In genomic region chr7:96591900-96592676, GRCh38 we compare ENCODE assay signal across 15 cellular contexts.
DNase-seq lines count a peak whose midpoint lies in the region; ATAC-seq and TF ChIP-seq lines count a peak whose summit lies in the region.
"Had no signal": no experiment of that assay in that cellular context is flagged by ENCODE, and none has a peak within 500 bp of the region (broad histone marks: within the 10 kb centered on the region; RNA-seq: fewer than 3 reads in every experiment).

No MANE protein-coding gene starts in this region.

- no peak overlapping the region for H3K18ac ChIP-seq in mesendoderm (ENCODE audit: low read length)

- H2AFZ ChIP-seq in GM23338, result peak overlapping the region; percentile 26; the same call in 1 of the 2 replicates

- H3K9me3 ChIP-seq in psoas muscle, result no peaks in the 10 kb centered on the region
- H3K9me3 ChIP-seq: body of pancreas, sigmoid colon had no signal

- intact Hi-C loops in psoas muscle (cut with DNase I), result no loop called here

- H3K4me3 Mint-ChIP-seq in GM23338, result peak overlapping the region; percentile 43
- H3K4me3 Mint-ChIP-seq: activated naive CD4-positive, alpha-beta T cell treated with anti-CD3 and anti-CD28 coated beads for 36 hours had no signal

- H3K79me1 ChIP-seq in mesendoderm (ENCODE audit: low read length), result no peaks in the 10 kb centered on the region

- H3K27me3 Mint-ChIP-seq in GM23338 (ENCODE audit: insufficient read depth, low read depth, poor library complexity), result peaks cover 4% of the 10 kb centered on the region

- no peaks in the 10 kb centered on the region; the same call in 1 of the 2 replicates for H3F3A ChIP-seq in GM23338 (replicated peaks; ENCODE audit: low read depth)

- no peak overlapping the region for H3K56ac ChIP-seq in mesendoderm (ENCODE audit: low read length)

- H4K8ac ChIP-seq in mesendoderm (ENCODE audit: low read depth, low read length), result no peak overlapping the region

- no peaks in the 10 kb centered on the region for H3K36me3 ChIP-seq in GM23338 (ENCODE audit: insufficient read depth)
- H3K36me3 ChIP-seq in mesendoderm (ENCODE audit: control insufficient read depth, insufficient read depth, low read length), result no peaks in the 10 kb centered on the region
- H3K36me3 ChIP-seq in psoas muscle (ENCODE audit: insufficient read depth in 1 of 2, low read depth in 1 of 2), result no peaks in the 10 kb centered on the region
- H3K36me3 ChIP-seq: sigmoid colon had no signal

- H3K27ac ChIP-seq in GM23338 (ENCODE audit: low read depth) (peak overlapping the region; percentile 53), mesendoderm (ENCODE audit: low read depth, low read length) (no peak overlapping the region), psoas muscle (no peak overlapping the region), substantia nigra (ENCODE audit: low read depth, low read length, poor library complexity, severe bottlenecking) (no peak overlapping the region)
- H3K27ac ChIP-seq: body of pancreas, sigmoid colon had no signal

- no peak overlapping the region for H3K9ac ChIP-seq in mesendoderm (ENCODE audit: low read length)

- H3K4me1 ChIP-seq in GM23338 (ENCODE audit: insufficient read depth) (peaks cover 56% of the 10 kb centered on the region), mesendoderm (ENCODE audit: control insufficient read depth, low read depth, low read length) (peaks cover 3% of the 10 kb centered on the region), psoas muscle (no peaks in the 10 kb centered on the region)
- H3K4me1 ChIP-seq: sigmoid colon had no signal

- no peak overlapping the region for H2BK120ac ChIP-seq in mesendoderm (ENCODE audit: low read depth, low read length)

- H3K9me2 ChIP-seq in GM23338 (ENCODE audit: insufficient read depth), result no peaks in the 10 kb centered on the region

- TF ChIP-seq CTCF in GM23338 (conservative IDR thresholded peaks at IDR 0.05; ENCODE audit: low read depth in 2 of 2), result no peak
- TF ChIP-seq CTCF in psoas muscle (IDR thresholded peaks at IDR 0.05), result no peak

- H3K4ac ChIP-seq in mesendoderm (ENCODE audit: low read depth, low read length), result no peak overlapping the region

- peaks cover 68% of the 10 kb centered on the region for H3K4me1 Mint-ChIP-seq in GM23338

- no peak overlapping the region for H2AK5ac ChIP-seq in mesendoderm (ENCODE audit: low read length)

- peak overlapping the region; percentile 26 for H3K27ac Mint-ChIP-seq in GM23338
- H3K27ac Mint-ChIP-seq: activated naive CD4-positive, alpha-beta T cell treated with anti-CD3 and anti-CD28 coated beads for 36 hours had no signal

- H3K79me2 ChIP-seq in GM23338 (replicated peaks; ENCODE audit: insufficient read depth) (no peaks in the 10 kb centered on the region), mesendoderm (ENCODE audit: control insufficient read depth, insufficient read depth, low read length) (no peaks in the 10 kb centered on the region)

- H3K23ac ChIP-seq in mesendoderm (ENCODE audit: low read length), result no peak overlapping the region

- WGBS in mesendoderm (ENCODE audit: extremely low coverage, insufficient coverage, low lambda C conversion rate), result no CpG with 5 or more reads among the region's 15 CpGs
- WGBS in psoas muscle, 3 donors, result 43 to 50% (median 45%) methylated on average over 14 to 15 of the region's 15 CpGs

- ATAC-seq in GM23338 (peak; percentile 75), GM21717 (IDR thresholded peaks at IDR 0.05; ENCODE audit: unreplicated experiment) (no peak), psoas muscle (no peak)
- ATAC-seq: body of pancreas had no signal

- peak overlapping the region; percentile 69 for H3K4me2 ChIP-seq in GM23338
- H3K4me2 ChIP-seq in mesendoderm (ENCODE audit: low read length), result peak overlapping the region; percentile 4

- DNase-seq in GM23338 (ENCODE audit: low spot score) (peak; percentile 57), NCI-H146 treated with DMSO at 0.1 percent for 48 hours (lab: John Stamatoyannopoulos, UW; ENCODE audit: unreplicated experiment) (peak; percentile 97), astrocyte of the hippocampus (ENCODE audit: low read depth, low spot score) (peak; percentile 23), mesendoderm (peak; percentile 48), psoas muscle (no peak), T-helper 1 cell (no peak), substantia nigra (lab: John Stamatoyannopoulos, UW) (no peak)
- DNase-seq: activated CD4-positive, alpha-beta T cell treated with anti-CD3 and anti-CD28 coated beads for 4 hours; activated CD8-positive, alpha-beta memory T cell treated with anti-CD3 and anti-CD28 coated beads, Interleukin-2, amount 50 U/mL, for 48 hours; activated naive CD4-positive, alpha-beta T cell treated with anti-CD3 and anti-CD28 coated beads for 36 hours; body of pancreas; glutamatergic neuron; sigmoid colon; T-helper 9 cell had no signal

- H3K36me3 Mint-ChIP-seq in GM23338 (ENCODE audit: low read depth), result no peaks in the 10 kb centered on the region; the same call in 1 of the 3 replicates

- H3K27me3 ChIP-seq in GM23338 (ENCODE audit: insufficient read depth) (no peaks in the 10 kb centered on the region), mesendoderm (ENCODE audit: insufficient read depth, low read length, poor library complexity) (no peaks in the 10 kb centered on the region), psoas muscle (ENCODE audit: insufficient read depth in 3 of 3, low read length in 2 of 3) (no peaks in the 10 kb centered on the region)
- H3K27me3 ChIP-seq: body of pancreas, sigmoid colon had no signal

- no peak overlapping the region for H2BK5ac ChIP-seq in mesendoderm (ENCODE audit: low read length)

- H4K5ac ChIP-seq in mesendoderm (ENCODE audit: low read length), result no peak overlapping the region

- H3K4me3 ChIP-seq in GM23338 (peak overlapping the region; percentile 42), mesendoderm (ENCODE audit: low read length) (no peak overlapping the region), psoas muscle (no peak overlapping the region)
- H3K4me3 ChIP-seq: body of pancreas, sigmoid colon had no signal

- no peaks in the 10 kb centered on the region for H4K20me1 ChIP-seq in GM23338 (replicated peaks; ENCODE audit: insufficient read depth)

- H2BK15ac ChIP-seq in mesendoderm (replicated peaks; ENCODE audit: low read depth), result no peak overlapping the region

- no peaks in the 10 kb centered on the region; the same call in 2 of the 3 replicates for H3K9me3 Mint-ChIP-seq in GM23338
- H3K9me3 Mint-ChIP-seq: activated naive CD4-positive, alpha-beta T cell treated with anti-CD3 and anti-CD28 coated beads for 36 hours had no signal

TF ChIP-seq in GM23338, 12 proteins besides CTCF, POLR2A, EP300 and RAD21 (continues in another document):
- TF ChIP-seq POLR2AphosphoS5 (IDR thresholded peaks at IDR 0.05; ENCODE audit: low read depth) (no peak), NANOG (IDR thresholded peaks at IDR 0.05; ENCODE audit: borderline replicate concordance) (no peak), ZNF462 (CRISPR knock-in tag; IDR thresholded peaks at IDR 0.05) (no peak)

Comparison
In these comparisons a context has a peak if more than half of its experiments do, and no peak if none do; other contexts are left out.
1. DNase-seq: peak in GM23338 (single experiment), NCI-H146 treated with DMSO at 0.1 percent for 48 hours (single experiment), astrocyte of the hippocampus (single experiment) and mesendoderm (single experiment); none in psoas muscle (0 of 2), T-helper 1 cell (0 of 5) and substantia nigra (0 of 49).